In the genomic region with DNA sequence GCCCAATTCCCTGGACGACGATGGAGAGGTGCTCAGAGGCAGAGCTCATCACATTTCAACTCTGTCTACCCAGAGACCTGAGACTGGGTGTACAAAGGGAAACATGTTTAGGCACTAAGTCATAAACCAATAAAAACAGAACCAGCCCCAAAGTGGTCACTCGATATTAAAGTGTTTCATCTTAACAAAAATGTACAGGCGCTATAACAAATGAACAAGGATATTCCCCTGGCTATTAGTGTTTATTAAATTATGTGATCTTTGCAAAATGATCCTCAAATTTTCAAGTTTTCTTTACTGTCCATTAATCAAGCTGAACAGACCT, we compare ENCODE assay signal across 5 cellular contexts.
"Had no signal": no experiment of that assay in that cellular context is flagged by ENCODE, and none has a peak within 500 bp of the region (broad histone marks: within the 10 kb centered on the region; RNA-seq: fewer than 3 reads in every experiment).

No MANE protein-coding gene starts in this region.

- H3K4me2 ChIP-seq: GM23338 had no signal

- DNase-seq: HCEC 1CT had no signal

- FAIRE-seq: H1, H54, HTR-8/SVneo had no signal

- H3K4me3 ChIP-seq: GM23338 had no signal

- H2AFZ ChIP-seq: GM23338 had no signal
